37 cellular contexts compared by ENCODE assay signal in genomic region chr9:24545285-24545684, GRCh38. TPM values are rescaled to one million over a fixed set of nuclear protein-coding genes. Genes with fewer than 3 reads are reported as not detected.
"Had no signal": no experiment of that assay in that cellular context is flagged by ENCODE, and none has a peak within 500 bp of the region (broad histone marks: within the 10 kb centered on the region; RNA-seq: fewer than 3 reads in every experiment).

No MANE protein-coding gene starts in this region.

- H3K4me1 ChIP-seq: heart left ventricle, pancreas, psoas muscle, sigmoid colon had no signal

- H3K27me3 Mint-ChIP-seq: activated CD4-positive, alpha-beta memory T cell treated with anti-CD3 and anti-CD28 coated beads for 36 hours; activated CD4-positive, alpha-beta T cell treated with anti-CD3 and anti-CD28 coated beads, Interleukin-2, amount 10 ng/mL, durations not matched to agents 24 days and 14 days; activated naive CD4-positive, alpha-beta T cell treated with anti-CD3 and anti-CD28 coated beads, Interleukin-2, amount 10 ng/mL, durations not matched to agents 7 days and 5 days; activated T-cell treated with anti-CD3 and anti-CD28 coated beads, Interleukin-2, amount 50 U/mL, for 24 hours; effector memory CD8-positive, alpha-beta T cell; naive B cell; stimulated activated naive CD8-positive, alpha-beta T cell treated with anti-CD3 and anti-CD28 coated beads, Interleukin-15, Interleukin-2, amounts not matched to agents 100 ng/mL and 50 ng/mL, for 24 hours had no signal

- H3K27ac Mint-ChIP-seq: activated CD4-positive, alpha-beta memory T cell treated with anti-CD3 and anti-CD28 coated beads for 36 hours; activated CD4-positive, alpha-beta T cell treated with anti-CD3 and anti-CD28 coated beads, Interleukin-2, amount 10 ng/mL, durations not matched to agents 24 days and 14 days; activated naive CD4-positive, alpha-beta T cell treated with anti-CD3 and anti-CD28 coated beads, Interleukin-2, amount 10 ng/mL, durations not matched to agents 7 days and 5 days; activated T-cell treated with anti-CD3 and anti-CD28 coated beads, Interleukin-2, amount 50 U/mL, for 24 hours; effector memory CD8-positive, alpha-beta T cell; naive B cell; stimulated activated effector memory CD8-positive, alpha-beta T cell treated with anti-CD3 and anti-CD28 coated beads, Interleukin-12 subunit alpha, Interleukin-12 subunit beta, amount 100 ng/mL, for 72 hours; stimulated activated naive CD8-positive, alpha-beta T cell treated with anti-CD3 and anti-CD28 coated beads, Interleukin-15, Interleukin-2, amounts not matched to agents 100 ng/mL and 50 ng/mL, for 24 hours had no signal

- H3K4me3 Mint-ChIP-seq: activated CD4-positive, alpha-beta memory T cell treated with anti-CD3 and anti-CD28 coated beads for 36 hours; activated CD4-positive, alpha-beta T cell treated with anti-CD3 and anti-CD28 coated beads, Interleukin-2, amount 10 ng/mL, durations not matched to agents 24 days and 14 days; activated naive CD4-positive, alpha-beta T cell treated with anti-CD3 and anti-CD28 coated beads, Interleukin-2, amount 10 ng/mL, durations not matched to agents 7 days and 5 days; activated T-cell treated with anti-CD3 and anti-CD28 coated beads, Interleukin-2, amount 50 U/mL, for 24 hours; effector memory CD8-positive, alpha-beta T cell; naive B cell; stimulated activated effector memory CD8-positive, alpha-beta T cell treated with anti-CD3 and anti-CD28 coated beads, Interleukin-12 subunit alpha, Interleukin-12 subunit beta, amount 100 ng/mL, for 72 hours; stimulated activated naive CD8-positive, alpha-beta T cell treated with anti-CD3 and anti-CD28 coated beads, Interleukin-15, Interleukin-2, amounts not matched to agents 100 ng/mL and 50 ng/mL, for 24 hours had no signal

- H3K27ac ChIP-seq: brain microvascular endothelial cell, heart left ventricle, pancreas, psoas muscle, sigmoid colon, thoracic aorta, VCaP had no signal

- H3K4me1 Mint-ChIP-seq: activated CD4-positive, alpha-beta T cell treated with anti-CD3 and anti-CD28 coated beads, Interleukin-2, amount 10 ng/mL, durations not matched to agents 24 days and 14 days; activated naive CD4-positive, alpha-beta T cell treated with anti-CD3 and anti-CD28 coated beads, Interleukin-2, amount 10 ng/mL, durations not matched to agents 7 days and 5 days; naive B cell; stimulated activated effector memory CD8-positive, alpha-beta T cell treated with anti-CD3 and anti-CD28 coated beads, Interleukin-12 subunit alpha, Interleukin-12 subunit beta, amount 100 ng/mL, for 72 hours had no signal

- H3K9me3 ChIP-seq: pancreas, psoas muscle, sigmoid colon, thoracic aorta had no signal

- H3K36me3 Mint-ChIP-seq: activated CD4-positive, alpha-beta memory T cell treated with anti-CD3 and anti-CD28 coated beads for 36 hours; activated naive CD4-positive, alpha-beta T cell treated with anti-CD3 and anti-CD28 coated beads, Interleukin-2, amount 10 ng/mL, durations not matched to agents 7 days and 5 days; naive B cell; stimulated activated effector memory CD8-positive, alpha-beta T cell treated with anti-CD3 and anti-CD28 coated beads, Interleukin-12 subunit alpha, Interleukin-12 subunit beta, amount 100 ng/mL, for 72 hours had no signal

- DNase-seq: activated CD4-positive, alpha-beta memory T cell treated with anti-CD3 and anti-CD28 coated beads for 36 hours; activated CD4-positive, alpha-beta T cell treated with anti-CD3 and anti-CD28 coated beads, Interleukin-2, amount 10 ng/mL, durations not matched to agents 24 days and 14 days; activated CD4-positive, CD25-positive, alpha-beta regulatory T cell treated with anti-CD3 and anti-CD28 coated beads, Interleukin-2, amount 50 U/mL, for 72 hours; activated CD8-positive, alpha-beta memory T cell treated with anti-CD3 and anti-CD28 coated beads, Interleukin-2, amount 50 U/mL, for 48 hours; activated gamma-delta T cell; activated naive CD4-positive, alpha-beta T cell treated with anti-CD3 and anti-CD28 coated beads, Interleukin-2, amount 10 ng/mL, durations not matched to agents 7 days and 5 days; activated T-cell treated with anti-CD3 and anti-CD28 coated beads, Interleukin-2, amount 50 U/mL, for 24 hours; amniotic stem cell; brain microvascular endothelial cell; caudate nucleus; cortex of kidney; effector memory CD8-positive, alpha-beta T cell; heart left ventricle; islet precursor cell; left ventricle myocardium superior; naive B cell; nucleus accumbens; pancreas; psoas muscle; sigmoid colon; small intestine; stimulated activated CD4-positive, alpha-beta T cell treated with anti-CD3 and anti-CD28 coated beads, Interleukin-4, amount 100 ng/mL, for 24 hours; trophoblast cell had no signal

- H3K4me3 ChIP-seq: heart left ventricle, pancreas, psoas muscle, sigmoid colon, thoracic aorta had no signal

- ATAC-seq: effector memory CD8-positive, alpha-beta T cell; heart left ventricle; left ventricle myocardium superior; pancreas; psoas muscle; stimulated activated effector memory CD8-positive, alpha-beta T cell treated with anti-CD3 and anti-CD28 coated beads, Interleukin-12 subunit alpha, Interleukin-12 subunit beta, amount 100 ng/mL, for 72 hours had no signal

- H3K27me3 ChIP-seq: brain microvascular endothelial cell, heart left ventricle, pancreas, sigmoid colon had no signal

- H3K36me3 ChIP-seq: brain microvascular endothelial cell, heart left ventricle, pancreas, sigmoid colon, thoracic aorta had no signal

RNA-seq across cellular contexts. Expression of gene IZUMO3, which starts 0.4 kb away (rescaled TPM):
- total RNA-seq: activated CD4-positive, alpha-beta memory T cell treated with anti-CD3 and anti-CD28 coated beads for 36 hours; activated CD4-positive, alpha-beta T cell treated with anti-CD3 and anti-CD28 coated beads, Interleukin-2, amount 10 ng/mL, durations not matched to agents 24 days and 14 days; astrocyte; chondrocyte; endothelial cell of umbilical vein; fibroblast of lung; fibroblast of villous mesenchyme; heart left ventricle; left ventricle myocardium superior; lung microvascular endothelial cell; pancreas; psoas muscle; sigmoid colon; subcutaneous adipose tissue; T-helper 1 cell treated with Interleukin-12 subunit alpha and Interleukin-12 subunit beta and Interleukin-4 antibody, amounts not matched to agents 30 ng/mL and 1 ng/mL, for 36 hours; thoracic aorta had no signal
- polyA plus RNA-seq: endothelial cell of umbilical vein, esophagus, fibroblast of lung, heart left ventricle, neural cell, pancreas, psoas muscle, sigmoid colon, small intestine had no signal
